ENCODE assay signal across 8 cellular contexts in genomic region chr7:100546129-100546867, GRCh38. TPM values are rescaled to one million over a fixed set of nuclear protein-coding genes. Genes with fewer than 3 reads are reported as not detected.
A peak's percentile ranks its signal among the peaks of the same experiment; 100 is the strongest.
DNase-seq lines count a peak whose midpoint lies in the region; ATAC-seq and TF ChIP-seq lines count a peak whose summit lies in the region.

No MANE protein-coding gene starts in this region.

- intact Hi-C loops in left ventricle myocardium inferior (cut with micrococcal nuclease) (loop anchor here (10.0 kb wide), 1 partner anchor 71 kb away; the partner anchor contains the start of gene TSC22D4), spleen (cut with DNase I; ENCODE audit: low total_unique reads) (no loop called here)

- peaks cover 11% of the 10 kb centered on the region for H3K36me3 Mint-ChIP-seq in T-cell

- peaks cover 53% of the 10 kb centered on the region for H3K4me1 ChIP-seq in ACC112 (ENCODE audit: control insufficient read depth, insufficient read depth, low read length, unreplicated experiment)
- H3K4me1 ChIP-seq in left ventricle myocardium inferior, result peaks cover 56% of the 10 kb centered on the region
- H3K4me1 ChIP-seq in spleen, result peaks cover 69 to 100% (median 92%) of the 10 kb centered on the region in 6 donors
- H3K4me1 ChIP-seq in Karpas-422 (ENCODE audit: low read length), result peaks cover 10% of the 10 kb centered on the region

- H3K27ac Mint-ChIP-seq in T-cell, result peak overlapping the region; percentile 98

- H3K27me3 ChIP-seq in ACC112 (ENCODE audit: insufficient read depth, low read length), result no peaks in the 10 kb centered on the region
- no peaks in the 10 kb centered on the region for H3K27me3 ChIP-seq in left ventricle myocardium inferior (ENCODE audit: low read depth)
- H3K27me3 ChIP-seq in spleen (replicated peaks in 1 of 7), result no peaks in the 10 kb centered on the region
- H3K27me3 ChIP-seq in Karpas-422 (ENCODE audit: low read length), result no peaks in the 10 kb centered on the region

- H3K4me3 Mint-ChIP-seq in T-cell, result peak overlapping the region; percentile 76 to 99 (median 99)

- H3K9me3 ChIP-seq in left ventricle myocardium inferior (replicated peaks) (no peaks in the 10 kb centered on the region), spleen (no peaks in the 10 kb centered on the region), Karpas-422 (ENCODE audit: low read length) (no peaks in the 10 kb centered on the region)

- POLR2A ChIA-PET in T-cell (lab: Charles Lee), result interaction anchor here in 1 of 2 donors (0.6 kb wide), 1 partner anchor 64 kb away, joined by 3 read pairs; no protein-coding TSS in a partner anchor

- H3K4me3 ChIP-seq in ACC112 (ENCODE audit: low read depth, low read length) (peak overlapping the region; percentile 8; the same call in 1 of the 2 replicates), left ventricle myocardium inferior (no peak overlapping the region), spleen (peak overlapping the region in 1 of 8 donors; percentile 30), Karpas-422 (ENCODE audit: low read length) (no peak overlapping the region)

- H3K9me3 Mint-ChIP-seq in T-cell, result no peaks in the 10 kb centered on the region

- DNase-seq in T-cell (peak in 1 of 34 experiments; percentile 31), left ventricle myocardium inferior (no peak), spleen (no peak), Karpas-422 (no peak)
- DNase-seq in activated CD8-positive, alpha-beta memory T cell treated with anti-CD3 and anti-CD28 coated beads, Interleukin-2, amount 50 U/mL, for 4 hours, result no peak

- no peaks in the 10 kb centered on the region for H3K9me2 ChIP-seq in Karpas-422 (replicated peaks; ENCODE audit: insufficient read depth, low read length)

- peaks cover 4% of the 10 kb centered on the region; the same call in 1 of the 2 replicates for H3K36me3 ChIP-seq in ACC112 (ENCODE audit: insufficient read depth, low read length)
- peaks cover 16% of the 10 kb centered on the region for H3K36me3 ChIP-seq in left ventricle myocardium inferior
- peaks cover 0 to 19% (median 0%) of the 10 kb centered on the region in 6 donors for H3K36me3 ChIP-seq in spleen
- peaks cover 4% of the 10 kb centered on the region; the same call in 1 of the 2 replicates for H3K36me3 ChIP-seq in Karpas-422 (ENCODE audit: insufficient read depth, low read length)

- CTCF ChIA-PET in T-cell (lab: Charles Lee), result interaction anchor here (0.5 to 1.0 kb wide), 5 partner anchors 11 to 388 kb away, joined by 3 to 6 read pairs (median 4); partner anchors contain the start of gene TRAPPC14 (in 1 of the 2)

- H3K9ac ChIP-seq in Karpas-422 (ENCODE audit: low read length), result no peak overlapping the region

- no peak for TF ChIP-seq CTCF in left ventricle myocardium inferior (IDR thresholded peaks at IDR 0.05; ENCODE audit: borderline replicate concordance)
- no peak for TF ChIP-seq CTCF in spleen (IDR thresholded peaks at IDR 0.05 in 8 of 11, conservative IDR thresholded peaks at IDR 0.05 in 3 of 11)

- H3K27ac ChIP-seq in ACC112 (ENCODE audit: low read depth, low read length) (peak overlapping the region; percentile 89), left ventricle myocardium inferior (replicated peaks) (peak overlapping the region; percentile 90), spleen (peak overlapping the region; percentile 74 to 93 (median 86)), Karpas-422 (ENCODE audit: low read length) (no peak overlapping the region)

- H3K4me2 ChIP-seq in Karpas-422 (ENCODE audit: low read depth, low read length, poor library complexity, severe bottlenecking), result no peak overlapping the region

- H3K79me2 ChIP-seq in ACC112 (ENCODE audit: control insufficient read depth, insufficient read depth, low read length, unreplicated experiment) (peaks cover 35% of the 10 kb centered on the region), Karpas-422 (ENCODE audit: low read length) (no peaks in the 10 kb centered on the region)

- H3K4me1 Mint-ChIP-seq in T-cell, result peaks cover 87 to 94% (median 89%) of the 10 kb centered on the region in 3 donors

- peaks cover under 1% of the 10 kb centered on the region; the same call in 1 of the 2 replicates for H4K20me1 ChIP-seq in Karpas-422 (ENCODE audit: insufficient read depth, low read depth, low read length)

- WGBS in spleen, 5 donors, result 47 to 66% (median 56%) methylated on average over 9 of the region's 9 CpGs

- H2AFZ ChIP-seq in ACC112 (ENCODE audit: low read length, unreplicated experiment) (no peak overlapping the region), Karpas-422 (ENCODE audit: low read length) (no peak overlapping the region)

- no peak for TF ChIP-seq POLR2A in spleen (IDR thresholded peaks at IDR 0.05)

- ATAC-seq in GM19455 (IDR thresholded peaks at IDR 0.05; ENCODE audit: unreplicated experiment) (peak; percentile 43), T-cell (replicated peaks in 1 of 4) (peak; percentile 31 to 69 (median 43)), GM21529 (IDR thresholded peaks at IDR 0.05; ENCODE audit: unreplicated experiment) (no peak)

- no peaks in the 10 kb centered on the region for H3K27me3 Mint-ChIP-seq in T-cell

RNA-seq across cellular contexts. Expression of gene AGFG2, which starts 7.3 kb away (rescaled TPM):
- 10 to 100 TPM; 26.2 to 54.6 (median 40.2) TPM for total RNA-seq in T-cell
- total RNA-seq in left ventricle myocardium inferior, result 26.6 TPM
- total RNA-seq in spleen, result 100 to 1,000 TPM in 1 of 7 donors, 10 to 100 TPM in 6; 28.2 to 110 (median 52.3) TPM
- 10 to 100 TPM; 14.2 to 57.1 (median 17.4) TPM for polyA plus RNA-seq in spleen
- 5.7 and 6.7 TPM in 2 replicates for total RNA-seq in Karpas-422 (2014; rRNA removed; shearing (Covaris generic); ENCODE audit: low replicate concordance)

RNA-seq across cellular contexts. Expression of gene SAP25, which starts 27.4 kb away (rescaled TPM):
- 100 to 1,000 TPM in 3 of 5 donors, 10 to 100 TPM in 2; 61.2 to 129 (median 107) TPM for total RNA-seq in T-cell
- total RNA-seq in left ventricle myocardium inferior, result 1.1 TPM
- 10 to 100 TPM; 11.0 to 28.4 (median 21.1) TPM for total RNA-seq in spleen
- polyA plus RNA-seq in spleen, result 10 to 100 TPM; 25.3 to 75.6 (median 50.6) TPM
- 2.5 and 4.9 TPM in 2 replicates for total RNA-seq in Karpas-422 (2014; rRNA removed; shearing (Covaris generic); ENCODE audit: low replicate concordance)

RNA-seq across cellular contexts. Expression of gene LRCH4, which starts 39.6 kb away (rescaled TPM):
- total RNA-seq in T-cell (100 to 1,000 TPM; 328 to 377 (median 362) TPM), left ventricle myocardium inferior (26.6 TPM), spleen (100 to 1,000 TPM; 145 to 333 (median 186) TPM)
- polyA plus RNA-seq in spleen, result 100 to 1,000 TPM; 151 to 310 (median 269) TPM
- total RNA-seq in Karpas-422 (2014; rRNA removed; shearing (Covaris generic); ENCODE audit: low replicate concordance), result 11.9 and 33.5 TPM in 2 replicates

RNA-seq across cellular contexts. Expression of gene FBXO24, which starts 39.8 kb away (rescaled TPM):
- total RNA-seq in T-cell (1 to 10 TPM in 3 of 5 donors, under 1 TPM in 2; 0.70 to 1.7 (median 1.3) TPM), left ventricle myocardium inferior (0.25 TPM), spleen (1 to 10 TPM in 4 of 7 donors, under 1 TPM in 2, not detected in 1; 0.54 to 1.5 (median 1.2) TPM)
- 1 to 10 TPM in 2 of 3 donors, under 1 TPM in 1; 0.67 to 1.6 (median 1.2) TPM for polyA plus RNA-seq in spleen
- total RNA-seq in Karpas-422 (2014; rRNA removed; shearing (Covaris generic); ENCODE audit: low replicate concordance), result 1.0 TPM in 1 of 2 replicates, not detected in the other

RNA-seq across cellular contexts. Expression of gene PCOLCE, which starts 55.9 kb away (rescaled TPM):
- 10 to 100 TPM in 3 of 5 donors, 1 to 10 TPM in 2; 5.4 to 14.0 (median 10.5) TPM for total RNA-seq in T-cell
- 40.8 TPM for total RNA-seq in left ventricle myocardium inferior
- total RNA-seq in spleen, result 10 to 100 TPM in 6 of 7 donors, 1 to 10 TPM in 1; 7.1 to 31.4 (median 21.9) TPM
- polyA plus RNA-seq in spleen, result 10 to 100 TPM; 29.0 to 38.7 (median 30.2) TPM
- 2.8 and 12.3 TPM in 2 replicates for total RNA-seq in Karpas-422 (2014; rRNA removed; shearing (Covaris generic); ENCODE audit: low replicate concordance)
